ENCODE assay signal across 21 cellular contexts in the genomic region with DNA sequence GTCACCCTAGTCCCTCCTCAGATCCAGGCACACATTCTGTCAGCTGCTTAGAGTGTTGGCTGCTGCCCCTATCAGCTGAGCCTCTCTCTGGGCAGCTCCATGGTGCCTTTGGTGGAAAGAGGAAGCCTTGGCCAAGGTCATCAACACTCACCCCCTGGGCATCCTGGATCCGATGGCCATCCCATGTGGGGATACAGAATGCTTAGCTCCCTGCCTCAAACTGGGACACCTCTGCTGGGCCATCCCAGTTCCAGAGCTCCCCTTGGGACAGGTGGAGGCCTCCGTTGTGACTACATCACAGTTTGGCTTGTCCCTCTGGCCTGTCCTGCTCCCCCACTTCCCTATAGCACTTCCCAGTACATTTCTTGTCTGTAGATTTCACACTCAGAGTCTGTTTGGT. TPM values are rescaled to one million over a fixed set of nuclear protein-coding genes. Genes with fewer than 3 reads are reported as not detected.
DNase-seq lines count a peak whose midpoint lies in the region; ATAC-seq and TF ChIP-seq lines count a peak whose summit lies in the region.
"Had no signal": no experiment of that assay in that cellular context is flagged by ENCODE, and none has a peak within 500 bp of the region (broad histone marks: within the 10 kb centered on the region; RNA-seq: fewer than 3 reads in every experiment).

No MANE protein-coding gene starts in this region.

- H3K27ac Mint-ChIP-seq in activated naive CD8-positive, alpha-beta T cell = no peak overlapping the region
- no peak overlapping the region for H3K27ac Mint-ChIP-seq in activated naive CD8-positive, alpha-beta T cell treated with anti-CD3 and anti-CD28 coated beads, Interleukin-2, amount 50 U/mL, for 24 hours
- H3K27ac Mint-ChIP-seq in central memory CD8-positive, alpha-beta T cell (ENCODE audit: low read depth) = no peak overlapping the region
- H3K27ac Mint-ChIP-seq: activated CD4-positive, alpha-beta T cell treated with anti-CD3 and anti-CD28 coated beads, Interleukin-2, amount 10 ng/mL, durations not matched to agents 7 days and 5 days; neural progenitor cell had no signal

- peak overlapping the region; percentile 48 for H3K4me3 Mint-ChIP-seq in activated naive CD8-positive, alpha-beta T cell
- no peak overlapping the region for H3K4me3 Mint-ChIP-seq in activated naive CD8-positive, alpha-beta T cell treated with anti-CD3 and anti-CD28 coated beads, Interleukin-2, amount 50 U/mL, for 24 hours
- peak overlapping the region; percentile 72 for H3K4me3 Mint-ChIP-seq in central memory CD8-positive, alpha-beta T cell
- H3K4me3 Mint-ChIP-seq: activated CD4-positive, alpha-beta T cell treated with anti-CD3 and anti-CD28 coated beads, Interleukin-2, amount 10 ng/mL, durations not matched to agents 7 days and 5 days; IgD-negative memory B cell; neural progenitor cell had no signal

- POLR2A ChIA-PET in HEK293 (lab: Yijun Ruan, JAX) = no interaction called here

- no peaks in the 10 kb centered on the region for H3K9me3 Mint-ChIP-seq in activated naive CD8-positive, alpha-beta T cell (ENCODE audit: low read depth)
- H3K9me3 Mint-ChIP-seq in activated naive CD8-positive, alpha-beta T cell treated with anti-CD3 and anti-CD28 coated beads, Interleukin-2, amount 50 U/mL, for 24 hours = peaks cover 13% of the 10 kb centered on the region
- no peaks in the 10 kb centered on the region for H3K9me3 Mint-ChIP-seq in central memory CD8-positive, alpha-beta T cell
- H3K9me3 Mint-ChIP-seq: activated T-cell treated with anti-CD3 and anti-CD28 coated beads, Interleukin-2, amount 50 U/mL, for 4 hours; neural progenitor cell had no signal

- H3K27me3 Mint-ChIP-seq in activated naive CD8-positive, alpha-beta T cell = peaks cover 2% of the 10 kb centered on the region
- H3K27me3 Mint-ChIP-seq in activated naive CD8-positive, alpha-beta T cell treated with anti-CD3 and anti-CD28 coated beads, Interleukin-2, amount 50 U/mL, for 24 hours = peaks cover 36% of the 10 kb centered on the region
- peaks cover 26% of the 10 kb centered on the region for H3K27me3 Mint-ChIP-seq in central memory CD8-positive, alpha-beta T cell

- no peak for TF ChIP-seq CTCF in HEK293 (tag by site-specific recombination; IDR thresholded peaks at IDR 0.05)

- H3K4me1 ChIP-seq in HEK293 (ENCODE audit: control insufficient read depth, insufficient read depth, low read length) = peaks cover 1% of the 10 kb centered on the region; the same call in 1 of the 2 replicates
- H3K4me1 ChIP-seq: breast epithelium, neural progenitor cell had no signal

- no peak overlapping the region for H3K27ac ChIP-seq in HEK293 (ENCODE audit: extremely low read depth, low read depth, low read length)
- H3K27ac ChIP-seq: breast epithelium, neural progenitor cell, tibial nerve, WERI-Rb-1 had no signal

- no peaks in the 10 kb centered on the region for H3K9me3 ChIP-seq in HEK293 (ENCODE audit: control insufficient read depth, insufficient read depth, low read depth, low read length)
- H3K9me3 ChIP-seq: breast epithelium, stomach, tibial nerve had no signal

- no peak for ATAC-seq in activated naive CD8-positive, alpha-beta T cell treated with anti-CD3 and anti-CD28 coated beads, Interleukin-2, amount 50 U/mL, for 24 hours
- no peak for ATAC-seq in central memory CD8-positive, alpha-beta T cell (replicated peaks; ENCODE audit: extremely low read depth, poor library complexity, severe bottlenecking)
- ATAC-seq: activated T-cell treated with anti-CD3 and anti-CD28 coated beads, Interleukin-2, amount 50 U/mL, for 4 hours had no signal

- H3K4me1 Mint-ChIP-seq in activated naive CD8-positive, alpha-beta T cell (ENCODE audit: low read depth) = peaks cover 58% of the 10 kb centered on the region
- H3K4me1 Mint-ChIP-seq in activated naive CD8-positive, alpha-beta T cell treated with anti-CD3 and anti-CD28 coated beads, Interleukin-2, amount 50 U/mL, for 24 hours = peaks cover 60% of the 10 kb centered on the region
- peaks cover 78% of the 10 kb centered on the region for H3K4me1 Mint-ChIP-seq in central memory CD8-positive, alpha-beta T cell

- intact Hi-C loops in posterior vena cava (cut with DNase I) = no loop called here

- H3K36me3 Mint-ChIP-seq in activated naive CD8-positive, alpha-beta T cell = peaks cover 9% of the 10 kb centered on the region
- peaks cover 7% of the 10 kb centered on the region for H3K36me3 Mint-ChIP-seq in activated naive CD8-positive, alpha-beta T cell treated with anti-CD3 and anti-CD28 coated beads, Interleukin-2, amount 50 U/mL, for 24 hours (ENCODE audit: low read depth)
- peaks cover 3% of the 10 kb centered on the region for H3K36me3 Mint-ChIP-seq in central memory CD8-positive, alpha-beta T cell (ENCODE audit: insufficient read depth)
- H3K36me3 Mint-ChIP-seq: neural progenitor cell had no signal

- CTCF ChIA-PET in HEK293 (lab: Yijun Ruan, JAX) = interaction anchor here (0.6 kb wide), 1 partner anchor 16 kb away, joined by 3 read pairs; no protein-coding TSS in a partner anchor

- H3K4me3 ChIP-seq in HEK293 (ENCODE audit: low read depth, low read length) = no peak overlapping the region
- H3K4me3 ChIP-seq: breast epithelium, neural progenitor cell, stomach, tibial nerve had no signal

- no peaks in the 10 kb centered on the region for H3K36me3 ChIP-seq in HEK293 (ENCODE audit: control insufficient read depth in 2 of 2, insufficient read depth in 1 of 2, low read length in 2 of 2)
- H3K36me3 ChIP-seq: breast epithelium, neural progenitor cell, stomach, tibial nerve, WERI-Rb-1 had no signal

- no peak for DNase-seq in activated naive CD8-positive, alpha-beta T cell treated with anti-CD3 and anti-CD28 coated beads, Interleukin-2, amount 50 U/mL, for 24 hours
- DNase-seq in central memory CD8-positive, alpha-beta T cell (ENCODE audit: low spot score in 2 of 2) = no peak
- DNase-seq in posterior vena cava (ENCODE audit: low spot score) (peak; percentile 60), superior temporal gyrus (ENCODE audit: extremely low spot score) (no peak), anterior cingulate cortex (lab: John Stamatoyannopoulos, UW) (no peak), GOT3 (lab: John Stamatoyannopoulos, UW) (no peak)
- DNase-seq: activated CD4-positive, alpha-beta T cell treated with anti-CD3 and anti-CD28 coated beads, Interleukin-2, amount 10 ng/mL, durations not matched to agents 7 days and 5 days; activated naive CD4-positive, alpha-beta T cell treated with Interleukin-2 at 50 U/mL for 16 hours; activated T-cell treated with anti-CD3 and anti-CD28 coated beads, Interleukin-2, amount 50 U/mL, for 4 hours; AML-193; effector CD8-positive, alpha-beta T cell; stimulated activated CD4-positive, alpha-beta T cell treated with anti-CD3 and anti-CD28 coated beads, Interleukin-1b, Interleukin-23, amount 100 ng/mL, for 48 hours; stomach; T-helper 9 cell; WERI-Rb-1 had no signal

TF ChIP-seq in HEK293, 187 proteins besides CTCF, POLR2A, EP300 and RAD21:
- TF ChIP-seq ZNF121 (tag by site-specific recombination; IDR thresholded peaks at IDR 0.05) (no peak), ZNF571 (tag by site-specific recombination; IDR thresholded peaks at IDR 0.05) (no peak), PATZ1 (tag by site-specific recombination; IDR thresholded peaks at IDR 0.05) (no peak), SCRT2 (tag by site-specific recombination; IDR thresholded peaks at IDR 0.05) (peak; percentile 33; the same call in 1 of the 2 replicates), ZNF362 (tag by site-specific recombination; IDR thresholded peaks at IDR 0.05) (no peak), SALL2 (tag by site-specific recombination; IDR thresholded peaks at IDR 0.05; ENCODE audit: borderline replicate concordance) (no peak)
- TF ChIP-seq, protein P1, sequence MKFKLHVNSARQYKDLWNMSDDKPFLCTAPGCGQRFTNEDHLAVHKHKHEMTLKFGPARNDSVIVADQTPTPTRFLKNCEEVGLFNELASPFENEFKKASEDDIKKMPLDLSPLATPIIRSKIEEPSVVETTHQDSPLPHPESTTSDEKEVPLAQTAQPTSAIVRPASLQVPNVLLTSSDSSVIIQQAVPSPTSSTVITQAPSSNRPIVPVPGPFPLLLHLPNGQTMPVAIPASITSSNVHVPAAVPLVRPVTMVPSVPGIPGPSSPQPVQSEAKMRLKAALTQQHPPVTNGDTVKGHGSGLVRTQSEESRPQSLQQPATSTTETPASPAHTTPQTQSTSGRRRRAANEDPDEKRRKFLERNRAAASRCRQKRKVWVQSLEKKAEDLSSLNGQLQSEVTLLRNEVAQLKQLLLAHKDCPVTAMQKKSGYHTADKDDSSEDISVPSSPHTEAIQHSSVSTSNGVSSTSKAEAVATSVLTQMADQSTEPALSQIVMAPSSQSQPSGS (tag by site-specific recombination; IDR thresholded peaks at IDR 0.05; ENCODE audit: low read depth) = no peak

RNA-seq across cellular contexts. Expression of gene TOX2, which starts 45.6 kb away (rescaled TPM):
- total RNA-seq in posterior vena cava = 1 to 10 TPM; 1.1 to 1.5 TPM
